ENCODE assay signal across 26 cellular contexts in genomic region chr2:227020416-227020815, GRCh38.
"Had no signal": no experiment of that assay in that cellular context is flagged by ENCODE, and none has a peak within 500 bp of the region (broad histone marks: within the 10 kb centered on the region; RNA-seq: fewer than 3 reads in every experiment).

No MANE protein-coding gene starts in this region.

- ATAC-seq: activated CD4-positive, CD25-positive, alpha-beta regulatory T cell treated with anti-CD3 and anti-CD28 coated beads, Interleukin-2, amount 50 U/mL, for 24 hours; activated CD8-positive, alpha-beta T cell treated with anti-CD3 and anti-CD28 coated beads for 36 hours; activated T-cell treated with anti-CD3 and anti-CD28 coated beads, Interleukin-2, amount 50 U/mL, for 4 hours; activated T-helper 17 cell treated with anti-CD3 and anti-CD28 coated beads, Interleukin-2, amount 50 U/mL, for 72 hours; esophagus mucosa; heart left ventricle had no signal

- H3K27ac ChIP-seq: brain microvascular endothelial cell, dorsolateral prefrontal cortex, heart left ventricle, hepatocyte, WERI-Rb-1 had no signal

- DNase-seq: activated B cell treated with CpG ODN at 0.5 μM for 24 hours; activated CD4-positive, alpha-beta T cell treated with anti-CD3 and anti-CD28 coated beads for 48 hours; activated CD4-positive, alpha-beta T cell treated with anti-CD3 and anti-CD28 coated beads, Interleukin-2, amount 50 U/mL, for 1 hour; activated CD4-positive, alpha-beta T cell treated with anti-CD3 and anti-CD28 coated beads, Interleukin-2, amount 50 U/mL, for 48 hours; activated CD8-positive, alpha-beta memory T cell treated with anti-CD3 and anti-CD28 coated beads for 24 hours; activated CD8-positive, alpha-beta T cell treated with anti-CD3 and anti-CD28 coated beads for 36 hours; activated effector memory CD4-positive, alpha-beta T cell treated with Interleukin-2 at 50 U/mL for 16 hours; activated gamma-delta T cell treated with Interleukin-2 at 50 U/mL for 16 hours; activated naive CD4-positive, alpha-beta T cell treated with anti-CD3 and anti-CD28 coated beads, Interleukin-2, amount 50 U/mL, for 16 hours; activated naive CD4-positive, alpha-beta T cell treated with Interleukin-2 at 50 U/mL for 16 hours; activated T-cell treated with anti-CD3 and anti-CD28 coated beads, Interleukin-2, amount 50 U/mL, for 4 hours; amniotic stem cell; brain microvascular endothelial cell; cortex of kidney; dorsolateral prefrontal cortex; effector memory CD4-positive, alpha-beta T cell; endodermal cell; foreskin fibroblast; glutamatergic neuron; heart left ventricle; T-helper 2 cell; WERI-Rb-1 had no signal
